ENCODE assay signal across 29 cellular contexts in genomic region chr10:74635655-74636054, GRCh38.
"Had no signal": no experiment of that assay in that cellular context is flagged by ENCODE, and none has a peak within 500 bp of the region (broad histone marks: within the 10 kb centered on the region; RNA-seq: fewer than 3 reads in every experiment).

No MANE protein-coding gene starts in this region.

- H3K4me3 ChIP-seq: stomach, suprapubic skin, testis, thoracic aorta, thyroid gland, tibial artery, tibial nerve, transverse colon, upper lobe of left lung, upper lobe of right lung, uterus, vagina had no signal

- H3K9me3 ChIP-seq: suprapubic skin, testis, thyroid gland had no signal

- H3K4me3 Mint-ChIP-seq: stimulated activated effector memory CD8-positive, alpha-beta T cell treated with anti-CD3 and anti-CD28 coated beads, Interleukin-12 subunit alpha, Interleukin-12 subunit beta, amount 100 ng/mL, for 72 hours; stimulated activated memory B cell treated with anti-CD40 and anti-IgM and Interleukin-4, amounts not matched to agents 10 μg/mL and 1 μg/mL and 100 μg/mL, for 72 hours; stimulated activated naive B cell treated with anti-CD40 and anti-IgM and Interleukin-4, amounts not matched to agents 10 μg/mL and 1 μg/mL and 100 μg/mL, for 72 hours; stimulated activated naive CD8-positive, alpha-beta T cell treated with anti-CD3 and anti-CD28 coated beads, Interleukin-15, amount 100 ng/mL, for 72 hours; stimulated activated naive CD8-positive, alpha-beta T cell treated with anti-CD3 and anti-CD28 coated beads, Interleukin-15, Interleukin-2, amounts not matched to agents 100 ng/mL and 50 ng/mL, for 24 hours; type B pancreatic cell had no signal

- H3K27me3 Mint-ChIP-seq: stimulated activated memory B cell treated with anti-CD40 and anti-IgM and Interleukin-4, amounts not matched to agents 10 μg/mL and 1 μg/mL and 100 μg/mL, for 72 hours; stimulated activated naive B cell treated with anti-CD40 and anti-IgM and Interleukin-4, amounts not matched to agents 10 μg/mL and 1 μg/mL and 100 μg/mL, for 72 hours; stimulated activated naive CD8-positive, alpha-beta T cell treated with anti-CD3 and anti-CD28 coated beads, Interleukin-15, amount 100 ng/mL, for 72 hours; stimulated activated naive CD8-positive, alpha-beta T cell treated with anti-CD3 and anti-CD28 coated beads, Interleukin-15, Interleukin-2, amounts not matched to agents 100 ng/mL and 50 ng/mL, for 24 hours; type B pancreatic cell had no signal

- H3K36me3 ChIP-seq: stomach, thoracic aorta, thyroid gland, upper lobe of right lung, uterus, vagina had no signal

- H3K27me3 ChIP-seq: stomach, suprapubic skin, testis, thyroid gland, tibial artery, tibial nerve, transverse colon, upper lobe of left lung, upper lobe of right lung, uterus, vagina had no signal

- H3K4me1 Mint-ChIP-seq: stimulated activated effector memory CD8-positive, alpha-beta T cell treated with anti-CD3 and anti-CD28 coated beads, Interleukin-12 subunit alpha, Interleukin-12 subunit beta, amount 100 ng/mL, for 72 hours; stimulated activated naive CD8-positive, alpha-beta T cell treated with anti-CD3 and anti-CD28 coated beads, Interleukin-15, amount 100 ng/mL, for 72 hours had no signal

- H3K4me1 ChIP-seq: tibial nerve, upper lobe of right lung, uterus had no signal

- H3K27ac ChIP-seq: stomach, suprapubic skin, testis, thoracic aorta, thyroid gland, tibial artery, tibial nerve, transverse colon, upper lobe of left lung, upper lobe of right lung, uterus, vagina had no signal

- H3K27ac Mint-ChIP-seq: stimulated activated effector memory CD8-positive, alpha-beta T cell treated with anti-CD3 and anti-CD28 coated beads, Interleukin-12 subunit alpha, Interleukin-12 subunit beta, amount 100 ng/mL, for 72 hours; stimulated activated memory B cell treated with anti-CD40 and anti-IgM and Interleukin-4, amounts not matched to agents 10 μg/mL and 1 μg/mL and 100 μg/mL, for 72 hours; stimulated activated naive B cell treated with anti-CD40 and anti-IgM and Interleukin-4, amounts not matched to agents 10 μg/mL and 1 μg/mL and 100 μg/mL, for 72 hours; stimulated activated naive CD8-positive, alpha-beta T cell treated with anti-CD3 and anti-CD28 coated beads, Interleukin-15, amount 100 ng/mL, for 72 hours; stimulated activated naive CD8-positive, alpha-beta T cell treated with anti-CD3 and anti-CD28 coated beads, Interleukin-15, Interleukin-2, amounts not matched to agents 100 ng/mL and 50 ng/mL, for 24 hours; type B pancreatic cell had no signal

- ATAC-seq: stimulated activated effector memory CD8-positive, alpha-beta T cell treated with anti-CD3 and anti-CD28 coated beads, Interleukin-12 subunit alpha, Interleukin-12 subunit beta, amount 100 ng/mL, for 72 hours; stimulated activated memory B cell treated with anti-CD40 and anti-IgM and Interleukin-4, amounts not matched to agents 10 μg/mL and 1 μg/mL and 100 μg/mL, for 72 hours; stimulated activated naive B cell treated with anti-CD40 and anti-IgM and Interleukin-4, amounts not matched to agents 10 μg/mL and 1 μg/mL and 100 μg/mL, for 72 hours; stimulated activated naive CD8-positive, alpha-beta T cell treated with anti-CD3 and anti-CD28 coated beads, Interleukin-15, amount 100 ng/mL, for 72 hours; stimulated activated naive CD8-positive, alpha-beta T cell treated with anti-CD3 and anti-CD28 coated beads, Interleukin-15, Interleukin-2, amounts not matched to agents 100 U/mL and 50 U/mL, for 24 hours; upper lobe of right lung had no signal

- DNase-seq: stimulated activated CD4-positive, alpha-beta T cell treated with anti-CD3 and anti-CD28 coated beads, Interleukin-2, amount 100 ng/mL, for 48 hours; stimulated activated CD4-positive, alpha-beta T cell treated with anti-CD3 and anti-CD28 coated beads, Interleukin-4, amount 100 ng/mL, for 1 hour; stimulated activated CD4-positive, alpha-beta T cell treated with anti-CD3 and anti-CD28 coated beads, Interleukin-4, amount 100 ng/mL, for 24 hours; stimulated activated CD4-positive, alpha-beta T cell treated with anti-CD3 and anti-CD28 coated beads, Interleukin-4, amount 100 ng/mL, for 4 hours; stimulated activated CD8-positive, alpha-beta memory T cell treated with anti-CD3 and anti-CD28 coated beads, Interleukin-4, amount 100 ng/mL, for 48 hours; stimulated activated naive B cell treated with anti-CD40 and anti-IgM and Interleukin-4, amounts not matched to agents 10 μg/mL and 1 μg/mL and 100 μg/mL, for 72 hours; stimulated activated naive CD4-positive, alpha-beta T cell; stimulated activated naive CD4-positive, alpha-beta T cell treated with Interleukin-2 at 50 U/mL for 16 hours; stimulated activated naive CD8-positive, alpha-beta T cell treated with anti-CD3 and anti-CD28 coated beads, Interleukin-15, amount 100 ng/mL, for 72 hours; stimulated activated naive CD8-positive, alpha-beta T cell treated with anti-CD3 and anti-CD28 coated beads, Interleukin-15, Interleukin-2, amounts not matched to agents 100 U/mL and 50 U/mL, for 24 hours; stomach; substantia nigra; testis; thyroid gland; tibial artery; transverse colon; trophoblast cell; upper lobe of left lung; upper lobe of right lung; uterus had no signal

- FAIRE-seq: urothelium cell line had no signal
